20 cellular contexts compared by ENCODE assay signal in the genomic region with DNA sequence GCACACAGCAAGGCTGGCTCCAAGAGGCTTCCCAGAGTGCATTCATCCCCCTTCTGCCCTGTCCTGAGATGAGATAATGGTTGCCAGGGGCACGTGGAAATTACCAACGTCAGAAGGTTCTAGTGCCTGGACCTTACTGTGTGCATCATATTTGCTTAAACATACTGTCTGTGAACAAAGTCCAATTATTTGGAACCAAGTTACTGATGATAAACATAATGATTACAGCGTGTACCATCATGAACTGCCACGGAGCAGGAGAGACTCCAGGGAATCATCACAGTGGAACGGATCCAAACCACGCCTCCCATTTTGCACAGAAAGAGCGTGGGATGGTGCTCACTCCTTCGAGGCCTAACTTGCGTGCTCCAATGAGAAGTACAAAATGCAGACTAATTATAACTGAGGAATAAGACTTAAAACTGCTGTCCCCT.
A peak's percentile ranks its signal among the peaks of the same experiment; 100 is the strongest.
DNase-seq lines count a peak whose midpoint lies in the region; ATAC-seq and TF ChIP-seq lines count a peak whose summit lies in the region.
"Had no signal": no experiment of that assay in that cellular context is flagged by ENCODE, and none has a peak within 500 bp of the region (broad histone marks: within the 10 kb centered on the region; RNA-seq: fewer than 3 reads in every experiment).

No MANE protein-coding gene starts in this region.

- no peaks in the 10 kb centered on the region for H3K4me1 ChIP-seq in endodermal cell (ENCODE audit: control insufficient read depth, insufficient read depth, low read length)
- H3K4me1 ChIP-seq: A549 had no signal

- no peaks in the 10 kb centered on the region for H3K9me3 Mint-ChIP-seq in endodermal cell
- H3K9me3 Mint-ChIP-seq in stimulated activated naive B cell treated with anti-CD40 and anti-IgM and Interleukin-4, amounts not matched to agents 10 μg/mL and 1 μg/mL and 100 μg/mL, for 72 hours: peaks cover 0 to 8% of the 10 kb centered on the region in 2 donors
- H3K9me3 Mint-ChIP-seq: activated CD4-positive, alpha-beta memory T cell treated with anti-CD3 and anti-CD28 coated beads, Interleukin-2, amount 10 ng/mL, durations not matched to agents 7 days and 5 days; T-helper 1 cell treated with Interleukin-12 subunit alpha and Interleukin-12 subunit beta and Interleukin-4 antibody, amounts not matched to agents 30 μg/mL and 1 μg/mL, for 36 hours had no signal

- no peaks in the 10 kb centered on the region for H3K36me3 ChIP-seq in endodermal cell (ENCODE audit: control insufficient read depth, insufficient read depth, low read length)
- H3K36me3 ChIP-seq: WERI-Rb-1 had no signal

- no peak overlapping the region for H3K27ac ChIP-seq in endodermal cell (ENCODE audit: low read depth, low read length)
- H3K27ac ChIP-seq: KMS-11, WERI-Rb-1 had no signal

- no peak overlapping the region for H3K9ac ChIP-seq in endodermal cell (ENCODE audit: extremely low read depth, low read length, poor library complexity, severe bottlenecking)
- H3K9ac ChIP-seq: KMS-11 had no signal

- WGBS in endodermal cell (ENCODE audit: insufficient coverage in 1 of 2, insufficient read length in 1 of 2), 2 experiments: 95 to 96% methylated on average over 8 to 9 of the region's 9 CpGs

- no peak for TF ChIP-seq CTCF in endodermal cell (conservative IDR thresholded peaks at IDR 0.05)

- no peak overlapping the region for H3K4me3 Mint-ChIP-seq in endodermal cell
- H3K4me3 Mint-ChIP-seq in stimulated activated naive B cell treated with anti-CD40 and anti-IgM and Interleukin-4, amounts not matched to agents 10 μg/mL and 1 μg/mL and 100 μg/mL, for 72 hours: no peak overlapping the region
- H3K4me3 Mint-ChIP-seq: activated CD4-positive, alpha-beta memory T cell treated with anti-CD3 and anti-CD28 coated beads, Interleukin-2, amount 10 ng/mL, durations not matched to agents 7 days and 5 days; activated naive CD8-positive, alpha-beta T cell treated with anti-CD3 and anti-CD28 coated beads, Interleukin-2, amount 10 ng/mL, durations not matched to agents 7 days and 5 days; CD4-positive, CD25-positive, alpha-beta regulatory T cell; naive B cell; T-helper 1 cell treated with Interleukin-12 subunit alpha and Interleukin-12 subunit beta and Interleukin-4 antibody, amounts not matched to agents 30 μg/mL and 1 μg/mL, for 36 hours had no signal

- H3K27me3 ChIP-seq in endodermal cell (ENCODE audit: control insufficient read depth, insufficient read depth, low read length, poor library complexity, severe bottlenecking): no peaks in the 10 kb centered on the region

- no peak overlapping the region for H3K4me3 ChIP-seq in endodermal cell (ENCODE audit: low read length)
- H3K4me3 ChIP-seq: A549 had no signal

- H3K27ac Mint-ChIP-seq in endodermal cell: no peak overlapping the region
- H3K27ac Mint-ChIP-seq in stimulated activated naive B cell treated with anti-CD40 and anti-IgM and Interleukin-4, amounts not matched to agents 10 μg/mL and 1 μg/mL and 100 μg/mL, for 72 hours: peak overlapping the region; percentile 22
- H3K27ac Mint-ChIP-seq: activated CD4-positive, alpha-beta memory T cell treated with anti-CD3 and anti-CD28 coated beads, Interleukin-2, amount 10 ng/mL, durations not matched to agents 7 days and 5 days; activated naive CD8-positive, alpha-beta T cell treated with anti-CD3 and anti-CD28 coated beads, Interleukin-2, amount 10 ng/mL, durations not matched to agents 7 days and 5 days; CD4-positive, CD25-positive, alpha-beta regulatory T cell; T-helper 1 cell treated with Interleukin-12 subunit alpha and Interleukin-12 subunit beta and Interleukin-4 antibody, amounts not matched to agents 30 μg/mL and 1 μg/mL, for 36 hours had no signal

- peak; percentile 90 for ATAC-seq in left lobe of liver
- no peak for ATAC-seq in stimulated activated naive B cell treated with anti-CD40 and anti-IgM and Interleukin-4, amounts not matched to agents 10 μg/mL and 1 μg/mL and 100 μg/mL, for 72 hours (replicated peaks)
- no peak for ATAC-seq in GM18909 (IDR thresholded peaks at IDR 0.05; ENCODE audit: poor library complexity, unreplicated experiment)
- no peak for ATAC-seq in GM21619 (IDR thresholded peaks at IDR 0.05; ENCODE audit: unreplicated experiment)
- ATAC-seq: stimulated activated naive CD8-positive, alpha-beta T cell treated with anti-CD3 and anti-CD28 coated beads, Interleukin-15, Interleukin-2, amounts not matched to agents 100 U/mL and 50 U/mL, for 24 hours had no signal

- no peaks in the 10 kb centered on the region for H3K27me3 Mint-ChIP-seq in endodermal cell (ENCODE audit: insufficient read depth)
- no peaks in the 10 kb centered on the region for H3K27me3 Mint-ChIP-seq in stimulated activated naive B cell treated with anti-CD40 and anti-IgM and Interleukin-4, amounts not matched to agents 10 μg/mL and 1 μg/mL and 100 μg/mL, for 72 hours
- H3K27me3 Mint-ChIP-seq: activated CD4-positive, alpha-beta memory T cell treated with anti-CD3 and anti-CD28 coated beads, Interleukin-2, amount 10 ng/mL, durations not matched to agents 7 days and 5 days; activated naive CD8-positive, alpha-beta T cell treated with anti-CD3 and anti-CD28 coated beads, Interleukin-2, amount 10 ng/mL, durations not matched to agents 7 days and 5 days; CD4-positive, CD25-positive, alpha-beta regulatory T cell; naive B cell had no signal

- H3K36me3 Mint-ChIP-seq in endodermal cell (ENCODE audit: low read depth): no peaks in the 10 kb centered on the region
- peaks cover 8 to 14% of the 10 kb centered on the region in 2 donors for H3K36me3 Mint-ChIP-seq in stimulated activated naive B cell treated with anti-CD40 and anti-IgM and Interleukin-4, amounts not matched to agents 10 μg/mL and 1 μg/mL and 100 μg/mL, for 72 hours
- H3K36me3 Mint-ChIP-seq: activated naive CD8-positive, alpha-beta T cell treated with anti-CD3 and anti-CD28 coated beads, Interleukin-2, amount 10 ng/mL, durations not matched to agents 7 days and 5 days had no signal

- peak; percentile 30 for DNase-seq in NCI-H2171 treated with DMSO at 0.1 percent for 48 hours (lab: John Stamatoyannopoulos, UW)
- no peak for DNase-seq in NCI-H2171 (lab: John Stamatoyannopoulos, UW)
- peak; percentile 13 for DNase-seq in endodermal cell
- peak; percentile 86 for DNase-seq in left lobe of liver (ENCODE audit: low spot score)
- DNase-seq in stimulated activated naive B cell treated with anti-CD40 and anti-IgM and Interleukin-4, amounts not matched to agents 10 μg/mL and 1 μg/mL and 100 μg/mL, for 72 hours: no peak
- no peak for DNase-seq in midbrain (lab: John Stamatoyannopoulos, UW)
- DNase-seq: activated CD4-positive, alpha-beta memory T cell treated with anti-CD3 and anti-CD28 coated beads, Interleukin-2, amount 10 ng/mL, durations not matched to agents 7 days and 5 days; activated naive CD8-positive, alpha-beta T cell treated with anti-CD3 and anti-CD28 coated beads, Interleukin-2, amount 10 ng/mL, durations not matched to agents 7 days and 5 days; CD4-positive, CD25-positive, alpha-beta regulatory T cell; DND-41; H7; naive B cell; NCI-H446; stimulated activated naive CD8-positive, alpha-beta T cell treated with anti-CD3 and anti-CD28 coated beads, Interleukin-15, Interleukin-2, amounts not matched to agents 100 U/mL and 50 U/mL, for 24 hours; WERI-Rb-1 had no signal

- no peaks in the 10 kb centered on the region for H3K9me3 ChIP-seq in endodermal cell (ENCODE audit: control insufficient read depth, low read length)
- H3K9me3 ChIP-seq: A549 had no signal

- H3K4me1 Mint-ChIP-seq in endodermal cell: no peaks in the 10 kb centered on the region
- peaks cover 18 to 33% of the 10 kb centered on the region in 2 donors for H3K4me1 Mint-ChIP-seq in stimulated activated naive B cell treated with anti-CD40 and anti-IgM and Interleukin-4, amounts not matched to agents 10 μg/mL and 1 μg/mL and 100 μg/mL, for 72 hours

Comparison
In these comparisons a context has a peak if more than half of its experiments do, and no peak if none do; other contexts are left out.
1. DNase-seq: peak in NCI-H2171 treated with DMSO at 0.1 percent for 48 hours (single experiment), endodermal cell (single experiment) and left lobe of liver (single experiment); none in NCI-H2171 (single experiment), stimulated activated naive B cell treated with anti-CD40 and anti-IgM and Interleukin-4, amounts not matched to agents 10 μg/mL and 1 μg/mL and 100 μg/mL, for 72 hours (single experiment) and midbrain (single experiment).